In the genomic region with DNA sequence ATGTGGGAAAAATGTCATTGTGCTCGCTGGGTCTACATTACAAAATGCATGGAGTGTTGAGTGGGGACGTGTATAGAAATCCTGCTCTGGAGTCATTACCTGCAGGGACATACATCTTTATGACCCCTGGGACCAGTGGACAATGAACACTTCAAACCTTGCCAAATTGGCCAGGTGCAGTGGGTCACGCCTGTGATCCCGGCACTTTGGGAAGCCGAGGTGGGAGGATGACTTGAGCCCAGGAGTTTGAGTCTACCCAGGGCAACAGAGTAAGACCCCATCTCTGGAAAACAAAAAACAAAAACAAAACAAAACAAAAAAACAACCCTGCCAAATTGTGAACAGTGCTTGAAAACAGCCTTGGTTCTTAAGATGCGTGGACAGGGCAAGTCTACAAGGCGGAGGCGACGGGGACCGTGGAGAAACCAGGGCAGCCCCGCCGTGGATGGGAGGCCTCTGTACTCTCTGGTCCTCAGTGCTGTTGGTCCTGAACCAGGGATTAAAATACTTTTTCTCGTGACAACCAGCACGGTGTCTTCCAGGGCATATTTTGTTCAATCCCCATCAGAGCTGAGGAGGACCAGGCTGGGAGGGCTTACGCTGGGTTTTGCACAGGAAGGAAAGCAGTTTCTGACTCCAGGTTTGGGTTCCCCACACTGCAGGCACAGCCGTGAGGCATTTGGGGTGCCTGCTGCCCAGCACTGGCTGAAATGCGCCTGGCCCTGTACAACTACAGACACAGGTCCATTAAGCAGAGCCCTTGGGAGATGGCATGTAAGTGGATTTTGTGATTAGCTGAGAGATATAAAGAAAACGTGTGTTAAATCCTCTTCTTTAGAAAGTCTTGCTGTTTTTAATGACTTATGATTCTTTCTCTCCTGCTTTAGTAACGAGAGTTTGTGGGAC, we compare ENCODE assay signal across 19 cellular contexts. TPM values are rescaled to one million over a fixed set of nuclear protein-coding genes. Genes with fewer than 3 reads are reported as not detected.
DNase-seq lines count a peak whose midpoint lies in the region; TF ChIP-seq lines count a peak whose summit lies in the region.
"Had no signal": no experiment of that assay in that cellular context is flagged by ENCODE, and none has a peak within 500 bp of the region (broad histone marks: within the 10 kb centered on the region; RNA-seq: fewer than 3 reads in every experiment).

No MANE protein-coding gene starts in this region.

- TF ChIP-seq CTCF in type B pancreatic cell (conservative IDR thresholded peaks at IDR 0.05) (no peak), neural progenitor cell (IDR thresholded peaks at IDR 0.05) (no peak)

- H3K4me3 Mint-ChIP-seq in type B pancreatic cell (no peak overlapping the region), neural progenitor cell (no peak overlapping the region)
- H3K4me3 Mint-ChIP-seq: activated B cell treated with CpG ODN at 0.5 μM for 24 hours; natural killer cell treated with Interleukin-12 subunit alpha and Interleukin-12 subunit beta and Interleukin-15 and Interleukin-18, amount 100 ng/mL, for 72 hours had no signal

- peaks cover 71% of the 10 kb centered on the region for H3K27me3 ChIP-seq in neural progenitor cell
- H3K27me3 ChIP-seq: dorsolateral prefrontal cortex, Peyer's patch had no signal

- H3K27me3 Mint-ChIP-seq in type B pancreatic cell (no peaks in the 10 kb centered on the region), neural progenitor cell (ENCODE audit: insufficient read depth, low read depth) (peaks cover 10% of the 10 kb centered on the region)

- H3F3A ChIP-seq in neural progenitor cell (ENCODE audit: low read depth) = peaks cover 11% of the 10 kb centered on the region

- peaks cover 7% of the 10 kb centered on the region for H3K4me1 ChIP-seq in neural progenitor cell
- H3K4me1 ChIP-seq: Peyer's patch had no signal

- H3K9me3 ChIP-seq in neural progenitor cell (ENCODE audit: low read depth) = no peaks in the 10 kb centered on the region

- H3K36me3 Mint-ChIP-seq in type B pancreatic cell = no peaks in the 10 kb centered on the region
- no peaks in the 10 kb centered on the region for H3K36me3 Mint-ChIP-seq in neural progenitor cell
- H3K36me3 Mint-ChIP-seq: natural killer cell treated with Interleukin-12 subunit alpha and Interleukin-12 subunit beta and Interleukin-15 and Interleukin-18, amount 100 ng/mL, for 72 hours had no signal

- H3K4me1 Mint-ChIP-seq in type B pancreatic cell (ENCODE audit: unreplicated experiment) = peaks cover 10% of the 10 kb centered on the region
- peaks cover 34% of the 10 kb centered on the region for H3K4me1 Mint-ChIP-seq in neural progenitor cell

- peaks cover 5% of the 10 kb centered on the region for H4K20me1 ChIP-seq in neural progenitor cell (ENCODE audit: low read depth)

- H3K4me2 ChIP-seq in neural progenitor cell = no peak overlapping the region

- H3K27ac ChIP-seq in neural progenitor cell = no peak overlapping the region
- H3K27ac ChIP-seq: 22Rv1, Peyer's patch had no signal

- H3K9me3 Mint-ChIP-seq in type B pancreatic cell = no peaks in the 10 kb centered on the region
- H3K9me3 Mint-ChIP-seq in neural progenitor cell = peaks cover 12% of the 10 kb centered on the region
- H3K9me3 Mint-ChIP-seq: natural killer cell treated with Interleukin-12 subunit alpha and Interleukin-12 subunit beta and Interleukin-15 and Interleukin-18, amount 100 ng/mL, for 72 hours had no signal

- H3K36me3 ChIP-seq in neural progenitor cell = no peaks in the 10 kb centered on the region
- H3K36me3 ChIP-seq: Peyer's patch had no signal

- no peak overlapping the region for H2AFZ ChIP-seq in neural progenitor cell (replicated peaks)

- no peaks in the 10 kb centered on the region for H3K79me2 ChIP-seq in neural progenitor cell (ENCODE audit: low read depth)

- DNase-seq in DMS153 (lab: John Stamatoyannopoulos, UW) (peak; percentile 67), DMS153 treated with DMSO at 0.1 percent for 48 hours (lab: John Stamatoyannopoulos, UW; ENCODE audit: unreplicated experiment) (no peak), GM03348 (ENCODE audit: low spot score) (peak; percentile 6), NCI-H82 treated with DMSO at 0.1 percent for 48 hours (lab: John Stamatoyannopoulos, UW; ENCODE audit: unreplicated experiment) (peak; percentile 34), islet precursor cell (peak; percentile 40), type B pancreatic cell (ENCODE audit: extremely low spot score, unreplicated experiment) (no peak), neural progenitor cell (ENCODE audit: low spot score) (no peak), NCI-H2171 (lab: John Stamatoyannopoulos, UW) (no peak)
- DNase-seq: activated B cell treated with CpG ODN at 0.5 μM for 24 hours; GOT3; Kasumi-1; left ventricle myocardium superior; stimulated activated naive CD4-positive, alpha-beta T cell treated with Interleukin-2 at 50 U/mL for 16 hours; T-helper 1 cell had no signal

- H3K9ac ChIP-seq in neural progenitor cell = no peak overlapping the region

- H3K27ac Mint-ChIP-seq in type B pancreatic cell = no peak overlapping the region
- H3K27ac Mint-ChIP-seq in neural progenitor cell = no peak overlapping the region
- H3K27ac Mint-ChIP-seq: activated B cell treated with CpG ODN at 0.5 μM for 24 hours; natural killer cell treated with Interleukin-12 subunit alpha and Interleukin-12 subunit beta and Interleukin-15 and Interleukin-18, amount 100 ng/mL, for 72 hours had no signal

- no peak overlapping the region for H3K4me3 ChIP-seq in neural progenitor cell
- H3K4me3 ChIP-seq: dorsolateral prefrontal cortex, Peyer's patch had no signal

RNA-seq across cellular contexts. Expression of gene COLEC11, which starts 13.7 kb away (rescaled TPM):
- 0.33 and 0.63 TPM in 2 replicates for total RNA-seq in type B pancreatic cell (ENCODE audit: low replicate concordance)
- not detected in 2 replicates for total RNA-seq in neural progenitor cell (ENCODE audit: low replicate concordance)
- total RNA-seq: activated B cell treated with CpG ODN at 0.5 μM for 24 hours, astrocyte had no signal

RNA-seq across cellular contexts. Expression of gene RPS7, which starts 33.6 kb away (rescaled TPM):
- total RNA-seq in type B pancreatic cell (ENCODE audit: low replicate concordance) (1,678 and 1,855 TPM in 2 replicates), neural progenitor cell (ENCODE audit: low replicate concordance) (5,433 and 5,441 TPM in 2 replicates)

RNA-seq across cellular contexts. Expression of gene ALLC, which starts 49.4 kb away (rescaled TPM):
- not detected in 2 replicates for total RNA-seq in type B pancreatic cell (ENCODE audit: low replicate concordance)
- total RNA-seq in neural progenitor cell (ENCODE audit: low replicate concordance) = not detected in 2 replicates
- total RNA-seq: activated B cell treated with CpG ODN at 0.5 μM for 24 hours; astrocyte; left ventricle myocardium superior; natural killer cell treated with Interleukin-12 subunit alpha and Interleukin-12 subunit beta and Interleukin-15 and Interleukin-18, amount 100 ng/mL, for 72 hours; Peyer's patch had no signal

RNA-seq across cellular contexts. Expression of gene RNASEH1, which starts 50.5 kb away (rescaled TPM):
- 19.3 and 21.7 TPM in 2 replicates for total RNA-seq in type B pancreatic cell (ENCODE audit: low replicate concordance)
- total RNA-seq in neural progenitor cell (ENCODE audit: low replicate concordance) = 26.8 and 28.2 TPM in 2 replicates

Comparison
In these comparisons a context has a peak if more than half of its experiments do, and no peak if none do; other contexts are left out.
1. DNase-seq: peak in DMS153 (single experiment), GM03348 (single experiment), NCI-H82 treated with DMSO at 0.1 percent for 48 hours (single experiment) and islet precursor cell (single experiment); none in DMS153 treated with DMSO at 0.1 percent for 48 hours (single experiment), type B pancreatic cell (single experiment), neural progenitor cell (single experiment) and NCI-H2171 (single experiment).